Comparison of ENCODE assay signal across 15 cellular contexts in the genomic region with DNA sequence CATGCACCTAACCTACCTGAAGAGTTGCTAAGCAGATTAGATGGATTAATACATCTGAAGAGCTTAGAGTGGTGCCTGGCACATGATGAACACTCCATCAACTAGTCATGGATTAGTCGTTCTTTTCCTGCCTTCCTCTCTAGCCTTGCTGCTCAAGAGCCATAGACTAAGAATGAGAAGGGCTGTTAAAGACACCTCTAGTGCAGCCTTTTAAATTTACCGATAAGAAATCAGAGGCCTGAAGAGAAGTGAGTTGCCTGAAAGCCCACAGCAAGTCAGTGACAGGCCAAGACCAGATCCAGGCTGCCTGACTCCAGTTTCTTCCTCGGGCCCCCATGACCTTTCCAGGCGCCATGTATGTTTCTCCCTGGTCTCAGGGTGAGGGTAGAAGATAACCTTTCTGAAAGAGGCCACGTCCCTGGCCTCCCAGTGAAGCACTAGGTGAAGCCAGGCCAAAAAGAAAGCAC. TPM values are rescaled to one million over a fixed set of nuclear protein-coding genes. Genes with fewer than 3 reads are reported as not detected.
DNase-seq lines count a peak whose midpoint lies in the region; ATAC-seq and TF ChIP-seq lines count a peak whose summit lies in the region.
"Had no signal": no experiment of that assay in that cellular context is flagged by ENCODE, and none has a peak within 500 bp of the region (broad histone marks: within the 10 kb centered on the region; RNA-seq: fewer than 3 reads in every experiment).

No MANE protein-coding gene starts in this region.

- H4K20me1 ChIP-seq in PC-3 (ENCODE audit: low read length), result no peaks in the 10 kb centered on the region

- TF ChIP-seq EP300 in sigmoid colon (IDR thresholded peaks at IDR 0.05), result no peak

- peak; percentile 61 for DNase-seq in PC-3
- peak; percentile 40 for DNase-seq in sigmoid colon
- no peak for DNase-seq in OCI-M2 (lab: John Stamatoyannopoulos, UW; ENCODE audit: unreplicated experiment)
- no peak for DNase-seq in GM19238 (ENCODE audit: insufficient read length, low spot score)
- no peak for DNase-seq in SHP77 treated with DMSO at 0.1 percent for 48 hours (lab: John Stamatoyannopoulos, UW)
- DNase-seq: activated CD4-positive, alpha-beta T cell treated with anti-CD3 and anti-CD28 coated beads for 36 hours; AML-193; erythroblast; NCI-H2029 had no signal

- H3K4me3 ChIP-seq in PC-3 (ENCODE audit: low read length) (peak overlapping the region; percentile 39), sigmoid colon (no peak overlapping the region)

- H3K27ac ChIP-seq in C4-2B, result peak overlapping the region; percentile 74
- peak overlapping the region; percentile 77 for H3K27ac ChIP-seq in PC-3 (ENCODE audit: low read length)
- H3K27ac ChIP-seq in sigmoid colon, result peak overlapping the region; percentile 79 to 93 (median 92)
- H3K27ac ChIP-seq: KMS-11 had no signal

- CTCF ChIA-PET in PC-3 (lab: Charles Lee), result interaction anchor here (0.6 kb wide), 2 partner anchors 11 to 12 kb away, joined by 3 to 4 read pairs; no protein-coding TSS in a partner anchor

- no peak for TF ChIP-seq CTCF in C4-2B (conservative IDR thresholded peaks at IDR 0.05)
- no peak for TF ChIP-seq CTCF in PC-3 (conservative IDR thresholded peaks at IDR 0.05; ENCODE audit: low read depth, low read length)
- no peak for TF ChIP-seq CTCF in sigmoid colon (IDR thresholded peaks at IDR 0.05)

- peaks cover 70% of the 10 kb centered on the region for H3K4me1 ChIP-seq in PC-3 (ENCODE audit: insufficient read depth, low read length)
- peaks cover 0 to 91% (median 87%) of the 10 kb centered on the region in 4 donors for H3K4me1 ChIP-seq in sigmoid colon

- H2AFZ ChIP-seq in PC-3 (ENCODE audit: low read length), result no peak overlapping the region

- H3K4me2 ChIP-seq in PC-3 (ENCODE audit: low read length), result peak overlapping the region; percentile 72
- H3K4me2 ChIP-seq: KMS-11 had no signal

- intact Hi-C loops in PC-3 (cut with micrococcal nuclease) (no loop called here), sigmoid colon (cut with DNase I) (no loop called here)

- H3K79me2 ChIP-seq in PC-3 (ENCODE audit: low read length), result peaks cover 94% of the 10 kb centered on the region

- POLR2A ChIA-PET in PC-3 (lab: Charles Lee; ENCODE audit: unreplicated experiment), result no interaction called here

- 79 to 82% methylated on average over 5 of the region's 5 CpGs for WGBS in sigmoid colon, 2 donors

- H3K27me3 ChIP-seq in PC-3 (ENCODE audit: low read length), result no peaks in the 10 kb centered on the region
- no peaks in the 10 kb centered on the region for H3K27me3 ChIP-seq in sigmoid colon

- H3F3A ChIP-seq in PC-3 (ENCODE audit: low read length, unreplicated experiment), result peaks cover 15% of the 10 kb centered on the region

- ATAC-seq in PC-3, result peak; percentile 16; the same call in 1 of the 2 replicates
- ATAC-seq in esophagus mucosa, result peak; percentile 51
- no peak for ATAC-seq in GM19463 (IDR thresholded peaks at IDR 0.05; ENCODE audit: unreplicated experiment)
- ATAC-seq: activated CD4-positive, alpha-beta T cell treated with anti-CD3 and anti-CD28 coated beads for 36 hours had no signal

- BruUV-seq in PC-3 (replicated peaks; lab: Mats Ljungman, UMichigan), result no TSS peak

- no peaks in the 10 kb centered on the region for H3K9me2 ChIP-seq in PC-3 (replicated peaks; ENCODE audit: low read length)

- H3K9me3 ChIP-seq in PC-3 (ENCODE audit: low read length), result no peaks in the 10 kb centered on the region
- no peaks in the 10 kb centered on the region for H3K9me3 ChIP-seq in sigmoid colon

- H3K9ac ChIP-seq in PC-3 (ENCODE audit: low read length), result peak overlapping the region; percentile 16
- H3K9ac ChIP-seq: KMS-11 had no signal

- TF ChIP-seq POLR2A in sigmoid colon (IDR thresholded peaks at IDR 0.05), result no peak

- H3K36me3 ChIP-seq in PC-3 (ENCODE audit: low read depth, low read length) (peaks cover 28% of the 10 kb centered on the region), sigmoid colon (peaks cover 0 to 17% (median 4%) of the 10 kb centered on the region in 4 donors)

RNA-seq across cellular contexts. Expression of gene TSPAN15, which starts 6.5 kb away (rescaled TPM):
- 186 and 212 TPM in 2 replicates for total RNA-seq in PC-3 (2014; rRNA removed)
- 3.4 TPM for total RNA-seq in esophagus mucosa
- 10 to 100 TPM; 55.4 to 76.4 (median 67.4) TPM for total RNA-seq in sigmoid colon
- polyA plus RNA-seq in sigmoid colon, result 100 to 1,000 TPM in 1 of 3 donors, 10 to 100 TPM in 2; 43.0 to 100 (median 70.9) TPM

RNA-seq across cellular contexts. Expression of gene TACR2, which starts 41.1 kb away (rescaled TPM):
- total RNA-seq in PC-3 (2014; rRNA removed) (0.40 TPM in 1 of 2 replicates, not detected in the other), esophagus mucosa (1.2 TPM), sigmoid colon (100 to 1,000 TPM; 161 to 184 (median 170) TPM)
- 10 to 100 TPM in 1 of 3 donors, 1 to 10 TPM in 1, not detected in 1; 6.0 to 14.4 TPM for polyA plus RNA-seq in sigmoid colon
- total RNA-seq: activated CD4-positive, alpha-beta T cell treated with anti-CD3 and anti-CD28 coated beads for 36 hours; activated T-helper 1 cell treated with anti-CD3 and anti-CD28 coated beads, Interleukin-12 subunit alpha, Interleukin-12 subunit beta, Interleukin-2, Interleukin-4 antibody, amounts not matched to agents 30 ng/mL and 10 ng/mL and 1 ng/mL, durations not matched to agents 14 hours and 24 hours and 36 hours had no signal
- polyA plus RNA-seq: neural cell had no signal

Comparison
In these comparisons a context has a peak if more than half of its experiments do, and no peak if none do; other contexts are left out.
1. DNase-seq: peak in PC-3 (single experiment) and sigmoid colon (single experiment); none in OCI-M2 (single experiment), GM19238 (single experiment) and SHP77 treated with DMSO at 0.1 percent for 48 hours (single experiment).
2. RNA of gene TSPAN15, which starts 6.5 kb away (total RNA-seq): 186 to 212 TPM in PC-3 and 55.4 to 76.4 TPM in sigmoid colon; 3.4 TPM in esophagus mucosa (single experiment); every median in the first group is over 10 times any median in the second.
3. RNA of gene TACR2, which starts 41.1 kb away (total RNA-seq): 161 to 184 TPM in sigmoid colon; 1.2 TPM in esophagus mucosa (single experiment) and 0.40 TPM in PC-3; every median in the first group is over 10 times any median in the second.
4. Peak in every context shown above with its lines, with median percentiles within 50 percentile points of each other: H3K27ac ChIP-seq.